ENCODE assay signal across 15 cellular contexts in the genomic region with DNA sequence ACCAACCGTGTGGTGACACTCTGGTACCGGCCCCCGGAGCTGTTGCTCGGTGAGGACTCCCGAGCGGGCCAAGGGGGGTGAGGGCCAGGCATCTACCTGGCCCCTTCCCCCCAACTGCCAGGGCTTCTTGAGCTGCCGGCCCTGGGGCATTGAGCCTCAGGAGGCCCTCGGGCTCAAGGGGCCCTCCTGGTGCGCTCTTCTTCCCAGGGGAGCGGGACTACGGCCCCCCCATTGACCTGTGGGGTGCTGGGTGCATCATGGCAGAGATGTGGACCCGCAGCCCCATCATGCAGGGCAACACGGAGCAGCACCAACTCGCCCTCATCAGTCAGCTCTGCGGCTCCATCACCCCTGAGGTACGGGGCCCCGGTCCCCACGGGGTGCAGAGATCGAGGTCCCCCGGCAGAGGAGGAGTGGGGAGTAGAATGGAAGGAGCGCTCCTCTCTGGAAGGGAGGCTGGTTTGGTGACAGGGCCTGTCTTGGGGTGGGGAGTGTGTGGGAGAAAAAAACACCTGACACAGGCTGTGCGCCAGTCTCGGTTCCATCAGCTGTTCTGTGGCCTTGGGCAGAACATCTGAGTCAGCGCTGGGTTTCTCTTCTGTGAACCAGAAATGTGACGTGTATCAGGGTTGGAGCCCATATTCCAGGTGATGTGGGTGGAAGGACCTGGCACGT. TPM values are rescaled to one million over a fixed set of nuclear protein-coding genes. Genes with fewer than 3 reads are reported as not detected.
DNase-seq lines count a peak whose midpoint lies in the region; ATAC-seq and TF ChIP-seq lines count a peak whose summit lies in the region.
"Had no signal": no experiment of that assay in that cellular context is flagged by ENCODE, and none has a peak within 500 bp of the region (broad histone marks: within the 10 kb centered on the region; RNA-seq: fewer than 3 reads in every experiment).

No MANE protein-coding gene starts in this region.

- intact Hi-C loops in left colon (cut with DNase I, micrococcal nuclease) = loop anchor here in 1 of 2 donors (10.0 kb wide), 1 partner anchor 126 kb away; the partner anchor contains the start of gene ST6GALNAC4

- in situ Hi-C loops in GM13976 (cut with MboI; ENCODE audit: low sequenced_read_pairs, unreplicated experiment) = no loop called here

- H3K27me3 ChIP-seq in BLaER1 = no peaks in the 10 kb centered on the region
- H3K27me3 ChIP-seq: vagina had no signal

- peaks cover 55% of the 10 kb centered on the region for H4K20me1 ChIP-seq in BLaER1

- H3K4me3 Mint-ChIP-seq in activated naive CD8-positive, alpha-beta T cell treated with anti-CD3 and anti-CD28 coated beads, Interleukin-2, amount 50 U/mL, for 24 hours = peak overlapping the region; percentile 56

- peak overlapping the region; percentile 96 for H3K4me3 ChIP-seq in BLaER1
- H3K4me3 ChIP-seq: prostate gland, vagina had no signal

- TF ChIP-seq CTCF in GM13976 (IDR thresholded peaks at IDR 0.05; ENCODE audit: borderline replicate concordance, control extremely low read depth, extremely low read depth, insufficient read depth, missing control alignments) = no peak

- H3K27me3 Mint-ChIP-seq in activated naive CD8-positive, alpha-beta T cell treated with anti-CD3 and anti-CD28 coated beads, Interleukin-2, amount 50 U/mL, for 24 hours = no peaks in the 10 kb centered on the region

- peaks cover 67% of the 10 kb centered on the region for H3K36me3 ChIP-seq in BLaER1

- H3K27ac ChIP-seq in BLaER1 = peak overlapping the region; percentile 98
- H3K27ac ChIP-seq: prostate gland, vagina had no signal

- peak; percentile 59 for ATAC-seq in activated naive CD8-positive, alpha-beta T cell treated with anti-CD3 and anti-CD28 coated beads, Interleukin-2, amount 50 U/mL, for 24 hours
- ATAC-seq in HG03457 (IDR thresholded peaks at IDR 0.05; ENCODE audit: unreplicated experiment) = no peak
- ATAC-seq in left colon = no peak
- ATAC-seq: esophagus mucosa, SK-N-SH treated with all-trans-retinoic acid at 6 μM for 48 hours had no signal

- H3K9me3 ChIP-seq in BLaER1 = no peaks in the 10 kb centered on the region
- H3K9me3 ChIP-seq: prostate gland, vagina had no signal

- H3K4me1 Mint-ChIP-seq in activated naive CD8-positive, alpha-beta T cell treated with anti-CD3 and anti-CD28 coated beads, Interleukin-2, amount 50 U/mL, for 24 hours = peaks cover 59% of the 10 kb centered on the region

- peaks cover 79% of the 10 kb centered on the region for H3K4me1 ChIP-seq in BLaER1

- no peaks in the 10 kb centered on the region for H3K9me3 Mint-ChIP-seq in activated naive CD8-positive, alpha-beta T cell treated with anti-CD3 and anti-CD28 coated beads, Interleukin-2, amount 50 U/mL, for 24 hours
- H3K9me3 Mint-ChIP-seq: mesothelial cell of epicardium had no signal

- peak overlapping the region; percentile 98 for H3K9ac ChIP-seq in BLaER1

- peak; percentile 32 to 49 for DNase-seq in activated CD4-positive, alpha-beta T cell treated with anti-CD3 and anti-CD28 coated beads for 4 hours
- peak; percentile 77 for DNase-seq in activated naive CD8-positive, alpha-beta T cell treated with anti-CD3 and anti-CD28 coated beads, Interleukin-2, amount 50 U/mL, for 24 hours
- peak; percentile 61 to 76 for DNase-seq in stimulated activated CD4-positive, alpha-beta T cell treated with anti-CD3 and anti-CD28 coated beads, Interleukin-12 subunit alpha, Interleukin-12 subunit beta, amount 100 ng/mL, for 24 hours (ENCODE audit: low read depth in 2 of 2)
- no peak for DNase-seq in left colon
- no peak for DNase-seq in GM13976 (ENCODE audit: low spot score)
- no peak for DNase-seq in middle frontal gyrus (ENCODE audit: extremely low spot score, low spot score)
- DNase-seq: KG1, NCI-H2081 treated with DMSO at 0.1 percent for 48 hours had no signal

- peak overlapping the region; percentile 85 for H3K27ac Mint-ChIP-seq in activated naive CD8-positive, alpha-beta T cell treated with anti-CD3 and anti-CD28 coated beads, Interleukin-2, amount 50 U/mL, for 24 hours
- H3K27ac Mint-ChIP-seq: mesothelial cell of epicardium had no signal

- H3K36me3 Mint-ChIP-seq in activated naive CD8-positive, alpha-beta T cell treated with anti-CD3 and anti-CD28 coated beads, Interleukin-2, amount 50 U/mL, for 24 hours (ENCODE audit: low read depth) = peaks cover 52% of the 10 kb centered on the region

- H3K4me2 ChIP-seq in BLaER1 = peak overlapping the region; percentile 92

RNA-seq across cellular contexts. Expression of gene CDK9, which starts 2.6 kb away (rescaled TPM):
- 10 to 100 TPM; 70.4 to 87.4 TPM for total RNA-seq in left colon

RNA-seq across cellular contexts. Expression of gene SH2D3C, which starts 10.0 kb away (rescaled TPM):
- 1 to 10 TPM; 2.8 to 3.1 TPM for total RNA-seq in left colon

RNA-seq across cellular contexts. Expression of gene FPGS, which starts 14.2 kb away (rescaled TPM):
- total RNA-seq in left colon = 10 to 100 TPM; 31.4 to 47.0 TPM

RNA-seq across cellular contexts. Expression of gene TOR2A, which starts 53.4 kb away (rescaled TPM):
- total RNA-seq in left colon = 10 to 100 TPM; 32.0 to 32.7 TPM

Comparison
In these comparisons a context has a peak if more than half of its experiments do, and no peak if none do; other contexts are left out.
1. DNase-seq: peak in activated CD4-positive, alpha-beta T cell treated with anti-CD3 and anti-CD28 coated beads for 4 hours (2 of 2), activated naive CD8-positive, alpha-beta T cell treated with anti-CD3 and anti-CD28 coated beads, Interleukin-2, amount 50 U/mL, for 24 hours (single experiment) and stimulated activated CD4-positive, alpha-beta T cell treated with anti-CD3 and anti-CD28 coated beads, Interleukin-12 subunit alpha, Interleukin-12 subunit beta, amount 100 ng/mL, for 24 hours (2 of 2); none in left colon (0 of 2), GM13976 (single experiment) and middle frontal gyrus (single experiment).